ENCODE assay signal across 22 cellular contexts in the genomic region with DNA sequence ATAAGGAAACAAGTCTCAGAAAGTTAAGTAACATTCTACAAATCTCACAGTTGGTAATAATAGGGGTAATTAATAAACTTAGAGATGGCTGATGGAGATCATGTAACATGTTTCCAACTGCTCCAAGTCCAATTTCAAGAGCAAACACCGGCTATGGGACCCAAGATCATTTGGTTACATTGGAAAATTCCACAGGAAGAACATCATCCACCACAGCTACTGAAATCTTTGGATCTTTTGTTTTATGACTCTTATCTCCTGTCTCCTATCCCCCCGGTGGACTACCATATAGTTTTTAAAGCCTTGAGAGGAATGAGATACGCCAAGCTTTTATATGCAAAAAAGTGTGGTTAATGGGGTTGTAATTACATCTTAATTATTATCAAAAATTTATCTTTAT.
DNase-seq lines count a peak whose midpoint lies in the region; ATAC-seq and TF ChIP-seq lines count a peak whose summit lies in the region.
"Had no signal": no experiment of that assay in that cellular context is flagged by ENCODE, and none has a peak within 500 bp of the region (broad histone marks: within the 10 kb centered on the region; RNA-seq: fewer than 3 reads in every experiment).

No MANE protein-coding gene starts in this region.

- intact Hi-C loops in activated CD4-positive, alpha-beta T cell treated with anti-CD3 and anti-CD28 coated beads, Interleukin-2, amount 10 ng/mL, durations not matched to agents 24 days and 14 days (cut with micrococcal nuclease), result no loop called here

- DNase-seq in AG08396 (ENCODE audit: low spot score) (peak; percentile 25), GM23248 (peak; percentile 35), amniotic epithelial cell (ENCODE audit: low read depth) (peak; percentile 20), kidney tubule cell (ENCODE audit: low spot score) (peak; percentile 11), GM23338 (ENCODE audit: low spot score) (no peak), left lobe of liver (ENCODE audit: low spot score) (no peak)
- DNase-seq in activated CD4-positive, alpha-beta T cell treated with anti-CD3 and anti-CD28 coated beads for 48 hours, result no peak
- DNase-seq in activated CD4-positive, alpha-beta T cell treated with anti-CD3 and anti-CD28 coated beads, Interleukin-2, amount 10 ng/mL, durations not matched to agents 24 days and 14 days, result no peak
- DNase-seq: 8988T, DMS53, KG1, MV-4-11, NCI-H1105 treated with DMSO at 0.1 percent for 48 hours, NCI-H2029 treated with DMSO at 0.1 percent for 48 hours, NCI-H2171, NCI-H345, NCI-H524, NCI-H774 had no signal

- no peak overlapping the region for H3K27ac ChIP-seq in GM23248
- no peak overlapping the region for H3K27ac ChIP-seq in GM23338 (ENCODE audit: low read depth)

- no peak overlapping the region for H3K27ac Mint-ChIP-seq in GM23338
- no peak overlapping the region for H3K27ac Mint-ChIP-seq in activated CD4-positive, alpha-beta T cell treated with anti-CD3 and anti-CD28 coated beads, Interleukin-2, amount 10 ng/mL, durations not matched to agents 24 days and 14 days
- H3K27ac Mint-ChIP-seq: CD14-positive monocyte had no signal

- H4K20me1 ChIP-seq in GM23248 (ENCODE audit: insufficient read depth) (no peaks in the 10 kb centered on the region), GM23338 (replicated peaks; ENCODE audit: insufficient read depth) (no peaks in the 10 kb centered on the region)

- H3K9me3 Mint-ChIP-seq in GM23338, result no peaks in the 10 kb centered on the region
- no peaks in the 10 kb centered on the region for H3K9me3 Mint-ChIP-seq in activated CD4-positive, alpha-beta T cell treated with anti-CD3 and anti-CD28 coated beads, Interleukin-2, amount 10 ng/mL, durations not matched to agents 24 days and 14 days

- H3K79me2 ChIP-seq in GM23248 (ENCODE audit: insufficient read depth) (no peaks in the 10 kb centered on the region), GM23338 (replicated peaks; ENCODE audit: insufficient read depth) (no peaks in the 10 kb centered on the region)

- peaks cover 5% of the 10 kb centered on the region for H3K27me3 Mint-ChIP-seq in GM23338 (ENCODE audit: insufficient read depth, low read depth, poor library complexity)
- no peaks in the 10 kb centered on the region for H3K27me3 Mint-ChIP-seq in activated CD4-positive, alpha-beta T cell treated with anti-CD3 and anti-CD28 coated beads, Interleukin-2, amount 10 ng/mL, durations not matched to agents 24 days and 14 days

- ATAC-seq in GM23338 (no peak), left lobe of liver (no peak)
- ATAC-seq: GM12878, Panc1 had no signal

- H3K4me1 ChIP-seq in GM23248 (ENCODE audit: insufficient read depth), result peaks cover 49% of the 10 kb centered on the region
- peaks cover 16% of the 10 kb centered on the region for H3K4me1 ChIP-seq in GM23338 (ENCODE audit: insufficient read depth)
- H3K4me1 ChIP-seq: HAP-1 had no signal

- H3F3A ChIP-seq in GM23248 (ENCODE audit: insufficient read depth), result peaks cover 37% of the 10 kb centered on the region
- H3F3A ChIP-seq in GM23338 (replicated peaks; ENCODE audit: low read depth), result no peaks in the 10 kb centered on the region

- no peaks in the 10 kb centered on the region for H3K36me3 Mint-ChIP-seq in GM23338 (ENCODE audit: low read depth)
- H3K36me3 Mint-ChIP-seq in activated CD4-positive, alpha-beta T cell treated with anti-CD3 and anti-CD28 coated beads, Interleukin-2, amount 10 ng/mL, durations not matched to agents 24 days and 14 days (ENCODE audit: low read depth), result no peaks in the 10 kb centered on the region
- H3K36me3 Mint-ChIP-seq: CD14-positive monocyte had no signal

- H3K4me3 Mint-ChIP-seq in GM23338, result no peak overlapping the region
- no peak overlapping the region for H3K4me3 Mint-ChIP-seq in activated CD4-positive, alpha-beta T cell treated with anti-CD3 and anti-CD28 coated beads, Interleukin-2, amount 10 ng/mL, durations not matched to agents 24 days and 14 days
- H3K4me3 Mint-ChIP-seq: CD14-positive monocyte had no signal

- WGBS in GM23248 (ENCODE audit: low coverage in 1 of 2, low lambda C conversion rate in 2 of 2, missing lambda C conversion rate in 2 of 2), 2 experiments, result 39 to 46% methylated on average over 3 of the region's 3 CpGs

- no peak overlapping the region for H3K4me2 ChIP-seq in GM23248 (ENCODE audit: unreplicated experiment)
- H3K4me2 ChIP-seq in GM23338, result no peak overlapping the region

- TF ChIP-seq CTCF in GM23338 (conservative IDR thresholded peaks at IDR 0.05; ENCODE audit: low read depth in 2 of 2), result no peak

- peaks cover 24% of the 10 kb centered on the region for H3K4me1 Mint-ChIP-seq in GM23338
- H3K4me1 Mint-ChIP-seq in activated CD4-positive, alpha-beta T cell treated with anti-CD3 and anti-CD28 coated beads, Interleukin-2, amount 10 ng/mL, durations not matched to agents 24 days and 14 days, result no peaks in the 10 kb centered on the region
- H3K4me1 Mint-ChIP-seq: CD14-positive monocyte had no signal

- H3K27me3 ChIP-seq in GM23248 (replicated peaks; ENCODE audit: insufficient read depth) (no peaks in the 10 kb centered on the region), GM23338 (ENCODE audit: insufficient read depth) (no peaks in the 10 kb centered on the region)

- no peaks in the 10 kb centered on the region for H3K9me3 ChIP-seq in GM23248 (ENCODE audit: low read depth)
- H3K9me3 ChIP-seq: HAP-1 had no signal

- H3K4me3 ChIP-seq in GM23248 (no peak overlapping the region), GM23338 (no peak overlapping the region)
- H3K4me3 ChIP-seq: GM12878, HAP-1 had no signal

- in situ Hi-C loops in GM23248 (cut with MboI), result no loop called here

- no peak overlapping the region for H2AFZ ChIP-seq in GM23248
- H2AFZ ChIP-seq in GM23338, result no peak overlapping the region

- H3K9me2 ChIP-seq in GM23248 (ENCODE audit: insufficient read depth) (no peaks in the 10 kb centered on the region), GM23338 (ENCODE audit: insufficient read depth) (peaks cover 5% of the 10 kb centered on the region)

- H3K9ac ChIP-seq in GM23248, result no peak overlapping the region

- no peaks in the 10 kb centered on the region for H3K36me3 ChIP-seq in GM23248 (ENCODE audit: low read depth)
- no peaks in the 10 kb centered on the region for H3K36me3 ChIP-seq in GM23338 (ENCODE audit: insufficient read depth)
- H3K36me3 ChIP-seq: HAP-1 had no signal

TF ChIP-seq in GM23338, 12 proteins besides CTCF, POLR2A, EP300 and RAD21 (continues in another document):
- TF ChIP-seq NANOG (IDR thresholded peaks at IDR 0.05; ENCODE audit: borderline replicate concordance), result no peak
- TF ChIP-seq, protein P1, sequence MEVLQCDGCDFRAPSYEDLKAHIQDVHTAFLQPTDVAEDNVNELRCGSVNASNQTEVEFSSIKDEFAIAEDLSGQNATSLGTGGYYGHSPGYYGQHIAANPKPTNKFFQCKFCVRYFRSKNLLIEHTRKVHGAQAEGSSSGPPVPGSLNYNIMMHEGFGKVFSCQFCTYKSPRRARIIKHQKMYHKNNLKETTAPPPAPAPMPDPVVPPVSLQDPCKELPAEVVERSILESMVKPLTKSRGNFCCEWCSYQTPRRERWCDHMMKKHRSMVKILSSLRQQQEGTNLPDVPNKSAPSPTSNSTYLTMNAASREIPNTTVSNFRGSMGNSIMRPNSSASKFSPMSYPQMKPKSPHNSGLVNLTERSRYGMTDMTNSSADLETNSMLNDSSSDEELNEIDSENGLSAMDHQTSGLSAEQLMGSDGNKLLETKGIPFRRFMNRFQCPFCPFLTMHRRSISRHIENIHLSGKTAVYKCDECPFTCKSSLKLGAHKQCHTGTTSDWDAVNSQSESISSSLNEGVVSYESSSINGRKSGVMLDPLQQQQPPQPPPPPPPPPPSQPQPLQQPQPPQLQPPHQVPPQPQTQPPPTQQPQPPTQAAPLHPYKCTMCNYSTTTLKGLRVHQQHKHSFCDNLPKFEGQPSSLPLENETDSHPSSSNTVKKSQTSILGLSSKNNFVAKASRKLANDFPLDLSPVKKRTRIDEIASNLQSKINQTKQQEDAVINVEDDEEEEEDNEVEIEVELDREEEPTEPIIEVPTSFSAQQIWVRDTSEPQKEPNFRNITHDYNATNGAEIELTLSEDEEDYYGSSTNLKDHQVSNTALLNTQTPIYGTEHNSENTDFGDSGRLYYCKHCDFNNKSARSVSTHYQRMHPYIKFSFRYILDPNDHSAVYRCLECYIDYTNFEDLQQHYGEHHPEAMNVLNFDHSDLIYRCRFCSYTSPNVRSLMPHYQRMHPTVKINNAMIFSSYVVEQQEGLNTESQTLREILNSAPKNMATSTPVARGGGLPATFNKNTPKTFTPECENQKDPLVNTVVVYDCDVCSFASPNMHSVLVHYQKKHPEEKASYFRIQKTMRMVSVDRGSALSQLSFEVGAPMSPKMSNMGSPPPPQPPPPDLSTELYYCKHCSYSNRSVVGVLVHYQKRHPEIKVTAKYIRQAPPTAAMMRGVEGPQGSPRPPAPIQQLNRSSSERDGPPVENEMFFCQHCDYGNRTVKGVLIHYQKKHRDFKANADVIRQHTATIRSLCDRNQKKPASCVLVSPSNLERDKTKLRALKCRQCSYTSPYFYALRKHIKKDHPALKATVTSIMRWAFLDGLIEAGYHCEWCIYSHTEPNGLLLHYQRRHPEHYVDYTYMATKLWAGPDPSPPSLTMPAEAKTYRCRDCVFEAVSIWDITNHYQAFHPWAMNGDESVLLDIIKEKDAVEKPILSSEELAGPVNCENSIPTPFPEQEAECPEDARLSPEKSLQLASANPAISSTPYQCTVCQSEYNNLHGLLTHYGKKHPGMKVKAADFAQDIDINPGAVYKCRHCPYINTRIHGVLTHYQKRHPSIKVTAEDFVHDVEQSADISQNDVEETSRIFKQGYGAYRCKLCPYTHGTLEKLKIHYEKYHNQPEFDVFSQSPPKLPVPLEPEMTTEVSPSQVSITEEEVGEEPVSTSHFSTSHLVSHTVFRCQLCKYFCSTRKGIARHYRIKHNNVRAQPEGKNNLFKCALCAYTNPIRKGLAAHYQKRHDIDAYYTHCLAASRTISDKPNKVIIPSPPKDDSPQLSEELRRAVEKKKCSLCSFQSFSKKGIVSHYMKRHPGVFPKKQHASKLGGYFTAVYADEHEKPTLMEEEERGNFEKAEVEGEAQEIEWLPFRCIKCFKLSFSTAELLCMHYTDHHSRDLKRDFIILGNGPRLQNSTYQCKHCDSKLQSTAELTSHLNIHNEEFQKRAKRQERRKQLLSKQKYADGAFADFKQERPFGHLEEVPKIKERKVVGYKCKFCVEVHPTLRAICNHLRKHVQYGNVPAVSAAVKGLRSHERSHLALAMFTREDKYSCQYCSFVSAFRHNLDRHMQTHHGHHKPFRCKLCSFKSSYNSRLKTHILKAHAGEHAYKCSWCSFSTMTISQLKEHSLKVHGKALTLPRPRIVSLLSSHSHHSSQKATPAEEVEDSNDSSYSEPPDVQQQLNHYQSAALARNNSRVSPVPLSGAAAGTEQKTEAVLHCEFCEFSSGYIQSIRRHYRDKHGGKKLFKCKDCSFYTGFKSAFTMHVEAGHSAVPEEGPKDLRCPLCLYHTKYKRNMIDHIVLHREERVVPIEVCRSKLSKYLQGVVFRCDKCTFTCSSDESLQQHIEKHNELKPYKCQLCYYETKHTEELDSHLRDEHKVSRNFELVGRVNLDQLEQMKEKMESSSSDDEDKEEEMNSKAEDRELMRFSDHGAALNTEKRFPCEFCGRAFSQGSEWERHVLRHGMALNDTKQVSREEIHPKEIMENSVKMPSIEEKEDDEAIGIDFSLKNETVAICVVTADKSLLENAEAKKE (CRISPR knock-in tag; IDR thresholded peaks at IDR 0.05), result no peak
- TF ChIP-seq CREB1 (CRISPR knock-in tag; IDR thresholded peaks at IDR 0.05; ENCODE audit: low read depth), result no peak
- no peak for TF ChIP-seq ZNF114 (CRISPR knock-in tag; IDR thresholded peaks at IDR 0.05)

Comparison
In these comparisons a context has a peak if more than half of its experiments do, and no peak if none do; other contexts are left out.
1. DNase-seq: peak in AG08396 (single experiment), GM23248 (single experiment), amniotic epithelial cell (single experiment) and kidney tubule cell (single experiment); none in GM23338 (single experiment), activated CD4-positive, alpha-beta T cell treated with anti-CD3 and anti-CD28 coated beads for 48 hours (single experiment), left lobe of liver (single experiment) and activated CD4-positive, alpha-beta T cell treated with anti-CD3 and anti-CD28 coated beads, Interleukin-2, amount 10 ng/mL, durations not matched to agents 24 days and 14 days (single experiment).